In the genomic region with DNA sequence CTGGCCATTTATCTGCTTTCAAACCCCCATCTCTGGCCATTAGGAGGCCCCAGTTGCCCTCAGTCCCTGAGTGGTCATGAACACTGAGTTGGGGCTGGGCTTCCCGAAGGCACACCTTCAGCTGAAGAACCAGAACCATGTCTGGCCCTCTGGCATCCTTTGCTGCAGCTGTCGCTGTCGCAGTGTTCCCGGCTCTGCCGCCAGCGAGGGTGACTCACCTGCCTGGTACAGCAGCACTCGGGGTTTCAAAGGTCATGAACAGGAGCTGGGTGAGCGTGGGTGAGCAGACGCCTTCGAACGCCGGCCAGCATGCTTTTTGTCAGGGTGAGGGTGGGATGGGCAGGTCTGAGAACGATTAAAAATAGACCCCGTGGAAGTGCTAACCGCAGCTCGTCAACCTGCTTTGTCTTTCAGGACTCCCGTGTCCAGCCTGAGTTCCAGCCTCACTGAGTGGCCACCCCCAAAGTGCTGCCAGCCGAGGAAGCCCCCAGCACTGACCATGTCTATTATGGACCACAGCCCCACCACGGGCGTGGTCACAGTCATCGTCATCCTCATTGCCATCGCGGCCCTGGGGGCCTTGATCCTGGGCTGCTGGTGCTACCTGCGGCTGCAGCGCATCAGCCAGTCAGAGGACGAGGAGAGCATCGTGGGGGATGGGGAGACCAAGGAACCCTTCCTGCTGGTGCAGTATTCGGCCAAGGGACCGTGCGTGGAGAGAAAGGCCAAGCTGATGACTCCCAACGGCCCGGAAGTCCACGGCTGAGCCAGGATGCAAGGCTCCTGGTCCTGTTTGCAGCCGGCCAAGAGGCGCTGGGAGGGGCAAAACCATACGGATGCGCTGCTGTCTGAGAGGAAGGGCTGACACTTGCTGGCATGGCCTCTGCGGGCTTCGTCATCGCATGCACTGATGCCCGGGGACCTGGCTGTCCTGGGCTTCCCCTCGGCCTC, we compare ENCODE assay signal across 1 cellular context.
TF ChIP-seq lines count a peak whose summit lies in the region.

No MANE protein-coding gene starts in this region.

TF ChIP-seq in HepG2, 621 proteins besides CTCF, POLR2A, EP300 and RAD21 (continued from another document and continues in another):
- TF ChIP-seq, protein P1, sequence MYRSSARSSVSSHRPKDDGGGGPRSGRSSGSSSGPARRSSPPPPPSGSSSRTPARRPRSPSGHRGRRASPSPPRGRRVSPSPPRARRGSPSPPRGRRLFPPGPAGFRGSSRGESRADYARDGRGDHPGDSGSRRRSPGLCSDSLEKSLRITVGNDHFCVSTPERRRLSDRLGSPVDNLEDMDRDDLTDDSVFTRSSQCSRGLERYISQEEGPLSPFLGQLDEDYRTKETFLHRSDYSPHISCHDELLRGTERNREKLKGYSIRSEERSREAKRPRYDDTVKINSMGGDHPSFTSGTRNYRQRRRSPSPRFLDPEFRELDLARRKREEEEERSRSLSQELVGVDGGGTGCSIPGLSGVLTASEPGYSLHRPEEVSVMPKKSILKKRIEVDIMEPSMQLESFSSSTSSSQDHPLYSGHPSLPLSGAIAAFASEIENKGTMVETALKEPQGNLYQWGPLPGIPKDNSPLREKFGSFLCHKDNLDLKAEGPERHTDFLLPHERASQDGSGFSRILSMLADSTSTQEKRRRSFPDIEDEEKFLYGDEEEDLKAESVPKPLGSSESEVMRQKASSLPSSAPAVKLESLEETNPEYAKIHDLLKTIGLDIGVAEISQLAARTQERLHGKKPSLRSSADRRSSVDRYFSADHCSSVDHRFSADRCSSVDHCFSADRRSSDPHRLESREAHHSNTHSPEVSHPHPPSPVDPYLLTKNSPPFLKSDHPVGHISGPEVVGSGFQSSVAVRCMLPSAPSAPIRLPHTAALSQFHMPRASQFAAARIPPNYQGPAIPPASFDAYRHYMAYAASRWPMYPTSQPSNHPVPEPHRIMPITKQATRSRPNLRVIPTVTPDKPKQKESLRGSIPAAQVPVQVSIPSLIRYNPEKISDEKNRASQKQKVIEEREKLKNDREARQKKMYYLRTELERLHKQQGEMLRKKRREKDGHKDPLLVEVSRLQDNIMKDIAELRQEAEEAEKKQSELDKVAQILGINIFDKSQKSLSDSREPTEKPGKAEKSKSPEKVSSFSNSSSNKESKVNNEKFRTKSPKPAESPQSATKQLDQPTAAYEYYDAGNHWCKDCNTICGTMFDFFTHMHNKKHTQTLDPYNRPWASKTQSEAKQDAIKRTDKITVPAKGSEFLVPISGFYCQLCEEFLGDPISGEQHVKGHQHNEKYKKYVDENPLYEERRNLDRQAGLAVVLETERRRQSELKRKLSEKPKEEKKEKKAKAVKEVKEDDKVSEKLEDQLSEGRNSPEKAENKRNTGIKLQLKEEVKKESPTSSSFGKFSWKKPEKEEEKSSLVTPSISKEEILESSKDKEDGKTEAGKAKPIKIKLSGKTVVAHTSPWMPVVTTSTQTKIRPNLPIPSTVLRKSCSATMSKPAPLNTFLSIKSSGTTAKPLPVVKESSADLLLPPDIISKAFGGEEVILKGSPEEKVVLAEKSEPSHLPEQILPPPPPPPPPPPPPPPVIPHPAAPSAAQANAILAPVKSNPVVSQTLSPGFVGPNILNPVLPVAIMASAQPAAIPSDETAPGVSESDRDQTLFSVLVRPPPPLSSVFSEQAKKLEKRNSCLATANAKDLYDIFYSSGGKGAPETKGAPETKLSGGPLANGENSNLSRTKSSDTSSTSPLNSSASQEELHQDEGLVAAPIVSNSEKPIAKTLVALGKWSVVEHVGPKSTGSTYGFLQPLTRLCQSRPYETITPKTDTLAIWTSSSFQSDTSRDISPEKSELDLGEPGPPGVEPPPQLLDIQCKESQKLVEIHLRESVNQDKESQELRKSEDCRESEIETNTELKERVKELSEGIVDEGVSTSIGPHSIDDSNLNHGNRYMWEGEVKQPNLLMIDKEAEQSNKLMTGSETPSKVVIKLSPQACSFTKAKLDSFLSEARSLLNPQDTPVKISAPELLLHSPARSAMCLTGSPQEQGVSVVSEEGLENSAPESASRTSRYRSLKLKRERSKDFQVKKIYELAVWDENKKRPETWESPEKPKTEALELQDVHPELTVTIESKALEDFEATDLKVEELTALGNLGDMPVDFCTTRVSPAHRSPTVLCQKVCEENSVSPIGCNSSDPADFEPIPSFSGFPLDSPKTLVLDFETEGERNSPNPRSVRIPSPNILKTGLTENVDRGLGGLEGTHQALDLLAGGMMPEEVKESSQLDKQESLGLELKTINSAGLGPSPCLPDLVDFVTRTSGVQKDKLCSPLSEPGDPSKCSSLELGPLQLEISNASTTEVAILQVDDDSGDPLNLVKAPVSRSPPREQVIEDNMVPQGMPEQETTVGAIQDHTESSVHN (CRISPR knock-in tag; IDR thresholded peaks at IDR 0.05), result peak; percentile 77; the same call in 1 of the 2 replicates
- TF ChIP-seq FOSL1 (CRISPR knock-in tag; IDR thresholded peaks at IDR 0.05; ENCODE audit: borderline replicate concordance), result peak; percentile 95
- TF ChIP-seq NR3C1 (CRISPR knock-in tag; IDR thresholded peaks at IDR 0.05), result no peak
- TF ChIP-seq ATF7-NPFF (CRISPR knock-in tag; IDR thresholded peaks at IDR 0.05; ENCODE audit: low read depth), result no peak
- peak; percentile 85; the same call in 1 of the 2 replicates for TF ChIP-seq NFKBIZ (CRISPR knock-in tag; IDR thresholded peaks at IDR 0.05)
- TF ChIP-seq NR2F6 (IDR thresholded peaks at IDR 0.05), result peak; percentile 68; the same call in 1 of the 2 replicates
- TF ChIP-seq NR2F6 (CRISPR knock-in tag; IDR thresholded peaks at IDR 0.05), result peak; percentile 91
- 0 out of 2 replicates have a peak, but pooled peaks have one; percentile 27 for TF ChIP-seq NFAT5 (CRISPR knock-in tag; IDR thresholded peaks at IDR 0.05)
- peak; percentile 50; the same call in 1 of the 2 replicates for TF ChIP-seq ZNF484 (CRISPR knock-in tag; IDR thresholded peaks at IDR 0.05; ENCODE audit: borderline replicate concordance, low read depth)
- TF ChIP-seq ZNF367 (CRISPR knock-in tag; IDR thresholded peaks at IDR 0.05; ENCODE audit: borderline replicate concordance), result no peak
- TF ChIP-seq MAFF (IDR thresholded peaks at IDR 0.05; ENCODE audit: low read depth, low read length), result no peak
- TF ChIP-seq ZNF205 (CRISPR knock-in tag; IDR thresholded peaks at IDR 0.05), result peak; percentile 85
- TF ChIP-seq ZBTB38 (CRISPR knock-in tag; IDR thresholded peaks at IDR 0.05), result peak; percentile 5; the same call in 1 of the 2 replicates
- peak; percentile 74 for TF ChIP-seq ZNF792 (CRISPR knock-in tag; IDR thresholded peaks at IDR 0.05)
- no peak for TF ChIP-seq RBAK (CRISPR knock-in tag; IDR thresholded peaks at IDR 0.05)
- TF ChIP-seq PBX3 (CRISPR knock-in tag; IDR thresholded peaks at IDR 0.05; ENCODE audit: borderline replicate concordance), result no peak
- no peak for TF ChIP-seq POLR2AphosphoS2 (IDR thresholded peaks at IDR 0.05; ENCODE audit: low read depth, low read length)
- peak; percentile 83; the same call in 1 of the 2 replicates for TF ChIP-seq ZNF383 (CRISPR knock-in tag; IDR thresholded peaks at IDR 0.05; ENCODE audit: borderline replicate concordance)
- TF ChIP-seq CBX2 (IDR thresholded peaks at IDR 0.05; ENCODE audit: low read depth, low read length), result no peak
- no peak for TF ChIP-seq CBX2 (CRISPR knock-in tag; IDR thresholded peaks at IDR 0.05; ENCODE audit: low read depth)
- no peak for TF ChIP-seq MXD4 (CRISPR knock-in tag; IDR thresholded peaks at IDR 0.05)
- TF ChIP-seq ZFP1 (CRISPR knock-in tag; IDR thresholded peaks at IDR 0.05), result no peak
- TF ChIP-seq MYC (CRISPR knock-in tag; IDR thresholded peaks at IDR 0.05; ENCODE audit: borderline replicate concordance), result peak; percentile 57; the same call in 1 of the 2 replicates
- TF ChIP-seq ZNF496 (CRISPR knock-in tag; IDR thresholded peaks at IDR 0.05; ENCODE audit: insufficient replicate concordance), result no peak
- TF ChIP-seq ZNF510 (CRISPR knock-in tag; IDR thresholded peaks at IDR 0.05; ENCODE audit: low read depth), result peak; percentile 71; the same call in 1 of the 2 replicates
- peak; percentile 88 for TF ChIP-seq ZNF276 (CRISPR knock-in tag; IDR thresholded peaks at IDR 0.05; ENCODE audit: low read depth)
- TF ChIP-seq IKZF4 (CRISPR knock-in tag; IDR thresholded peaks at IDR 0.05; ENCODE audit: borderline replicate concordance, low read depth, not compliant biosample characterization), result peak; percentile 52
- TF ChIP-seq ZNF235 (CRISPR knock-in tag; IDR thresholded peaks at IDR 0.05; ENCODE audit: borderline replicate concordance), result no peak
- TF ChIP-seq ZNF350 (CRISPR knock-in tag; IDR thresholded peaks at IDR 0.05; ENCODE audit: borderline replicate concordance, low read depth), result no peak; the same call in 1 of the 2 replicates
- TF ChIP-seq, protein P2, sequence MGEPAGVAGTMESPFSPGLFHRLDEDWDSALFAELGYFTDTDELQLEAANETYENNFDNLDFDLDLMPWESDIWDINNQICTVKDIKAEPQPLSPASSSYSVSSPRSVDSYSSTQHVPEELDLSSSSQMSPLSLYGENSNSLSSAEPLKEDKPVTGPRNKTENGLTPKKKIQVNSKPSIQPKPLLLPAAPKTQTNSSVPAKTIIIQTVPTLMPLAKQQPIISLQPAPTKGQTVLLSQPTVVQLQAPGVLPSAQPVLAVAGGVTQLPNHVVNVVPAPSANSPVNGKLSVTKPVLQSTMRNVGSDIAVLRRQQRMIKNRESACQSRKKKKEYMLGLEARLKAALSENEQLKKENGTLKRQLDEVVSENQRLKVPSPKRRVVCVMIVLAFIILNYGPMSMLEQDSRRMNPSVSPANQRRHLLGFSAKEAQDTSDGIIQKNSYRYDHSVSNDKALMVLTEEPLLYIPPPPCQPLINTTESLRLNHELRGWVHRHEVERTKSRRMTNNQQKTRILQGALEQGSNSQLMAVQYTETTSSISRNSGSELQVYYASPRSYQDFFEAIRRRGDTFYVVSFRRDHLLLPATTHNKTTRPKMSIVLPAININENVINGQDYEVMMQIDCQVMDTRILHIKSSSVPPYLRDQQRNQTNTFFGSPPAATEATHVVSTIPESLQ (CRISPR knock-in tag; conservative IDR thresholded peaks at IDR 0.05), result no peak
- peak; percentile 62; the same call in 1 of the 2 replicates for TF ChIP-seq MIER3 (CRISPR knock-in tag; IDR thresholded peaks at IDR 0.05; ENCODE audit: borderline replicate concordance)
- TF ChIP-seq, protein P3, sequence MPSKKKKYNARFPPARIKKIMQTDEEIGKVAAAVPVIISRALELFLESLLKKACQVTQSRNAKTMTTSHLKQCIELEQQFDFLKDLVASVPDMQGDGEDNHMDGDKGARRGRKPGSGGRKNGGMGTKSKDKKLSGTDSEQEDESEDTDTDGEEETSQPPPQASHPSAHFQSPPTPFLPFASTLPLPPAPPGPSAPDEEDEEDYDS (CRISPR knock-in tag; IDR thresholded peaks at IDR 0.05), result peak; percentile 45; the same call in 1 of the 2 replicates
